Comparison of ENCODE assay signal across 11 cellular contexts in the genomic region with DNA sequence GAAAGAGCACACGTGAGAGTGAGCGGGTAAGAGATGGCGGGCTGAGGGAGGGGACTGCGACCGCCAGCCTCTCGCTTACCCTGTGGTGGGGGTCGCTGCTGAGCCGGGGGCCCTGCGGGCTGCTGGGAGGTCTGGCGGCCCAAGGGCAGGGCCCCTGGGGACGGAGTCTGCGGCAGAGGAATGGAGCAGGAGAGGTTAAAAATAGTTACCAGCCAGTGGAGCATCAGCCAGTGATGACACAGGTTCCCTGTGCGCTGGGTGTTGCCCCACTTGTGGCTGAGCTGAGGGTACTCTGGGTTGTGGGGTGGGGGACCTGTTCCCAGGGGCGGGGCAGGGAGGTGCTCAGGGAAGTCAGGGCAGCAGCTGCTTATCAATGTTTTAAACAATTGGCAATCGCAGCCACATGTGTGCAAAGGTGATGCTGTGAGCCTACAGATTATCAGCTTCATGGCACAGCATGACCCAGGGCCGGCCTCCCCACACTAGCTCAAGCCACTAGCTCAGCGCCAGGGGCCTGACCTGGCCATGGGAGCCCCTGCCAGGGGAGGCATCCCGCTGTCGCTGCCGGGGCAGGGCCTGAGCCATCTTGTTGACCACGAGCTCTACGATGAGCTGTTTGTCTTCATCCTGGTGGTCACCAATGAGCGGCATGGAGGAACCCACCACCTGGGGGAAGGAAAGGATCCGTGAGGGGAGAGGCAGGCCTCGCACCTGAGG. TPM values are rescaled to one million over a fixed set of nuclear protein-coding genes. Genes with fewer than 3 reads are reported as not detected.
DNase-seq lines count a peak whose midpoint lies in the region; ATAC-seq, FAIRE-seq and TF ChIP-seq lines count a peak whose summit lies in the region.
"Had no signal": no experiment of that assay in that cellular context is flagged by ENCODE, and none has a peak within 500 bp of the region (broad histone marks: within the 10 kb centered on the region; RNA-seq: fewer than 3 reads in every experiment).

No MANE protein-coding gene starts in this region.

- H3K4me1 ChIP-seq in HUES6 (ENCODE audit: control insufficient read depth, insufficient read depth, low read length) (peaks cover 28% of the 10 kb centered on the region), iPS-18a (ENCODE audit: control insufficient read depth, low read depth, low read length) (peaks cover 3% of the 10 kb centered on the region)

- DNase-seq in bronchial epithelial cell (ENCODE audit: low read depth) = no peak
- no peak for DNase-seq in urothelium cell line (ENCODE audit: low spot score)
- no peak for DNase-seq in SIG-M5 treated with dmso at 0.1 percent for 504 hours (lab: John Stamatoyannopoulos, UW; ENCODE audit: unreplicated experiment)
- DNase-seq in activated CD4-positive, CD25-positive, alpha-beta regulatory T cell treated with anti-CD3 and anti-CD28 coated beads, Interleukin-2, amount 50 U/mL, for 72 hours = no peak
- DNase-seq: hypothalamus, NCI-H2029 treated with DMSO at 0.1 percent for 48 hours had no signal

- H3K36me3 ChIP-seq in HUES6 (ENCODE audit: control insufficient read depth, insufficient read depth, low read length) (peaks cover 22% of the 10 kb centered on the region), bronchial epithelial cell (ENCODE audit: control insufficient read depth, insufficient read depth, low read length) (peaks cover 5% of the 10 kb centered on the region), iPS-18a (ENCODE audit: control insufficient read depth, low read depth, low read length) (peaks cover 2% of the 10 kb centered on the region)

- H3K4me3 ChIP-seq in HUES6 (ENCODE audit: low read depth, low read length) (peak overlapping the region; percentile 70), bronchial epithelial cell (ENCODE audit: low read depth, low read length) (peak overlapping the region; percentile 32), iPS-18a (ENCODE audit: low read length) (peak overlapping the region; percentile 51), skin epidermis (peak overlapping the region in 1 of 7 experiments; percentile 25)

- FAIRE-seq in bronchial epithelial cell (lab: Jason Lieb, UNC) = no peak
- FAIRE-seq in urothelium cell line (lab: Jason Lieb, UNC) = no peak

- H3K27ac ChIP-seq in HUES6 (ENCODE audit: low read depth, low read length) (peak overlapping the region; percentile 99; the same call in 1 of the 2 replicates), iPS-18a (ENCODE audit: low read length) (no peak overlapping the region), skin epidermis (peak overlapping the region in 11 of 21 experiments; percentile 6 to 87 (median 72))

- TF ChIP-seq CTCF in bronchial epithelial cell (IDR thresholded peaks at IDR 0.05; ENCODE audit: insufficient read depth, low read length, severe bottlenecking) = no peak

- H3K9me3 ChIP-seq in HUES6 (ENCODE audit: control insufficient read depth, insufficient read depth, low read depth, low read length) (peaks cover 16% of the 10 kb centered on the region; the same call in 1 of the 2 replicates), iPS-18a (ENCODE audit: control insufficient read depth, low read depth, low read length) (no peaks in the 10 kb centered on the region)

- no peaks in the 10 kb centered on the region for H3K27me3 ChIP-seq in HUES6 (ENCODE audit: control insufficient read depth, insufficient read depth, low read length)
- no peaks in the 10 kb centered on the region for H3K27me3 ChIP-seq in bronchial epithelial cell (ENCODE audit: control insufficient read depth, insufficient read depth, low read length)
- no peaks in the 10 kb centered on the region for H3K27me3 ChIP-seq in iPS-18a (ENCODE audit: control insufficient read depth, insufficient read depth, low read length)

- no peak for ATAC-seq in HG02938 (IDR thresholded peaks at IDR 0.05; ENCODE audit: unreplicated experiment)
- ATAC-seq: Panc1 had no signal

- H3K9ac ChIP-seq in HUES6 (ENCODE audit: low read length) (peak overlapping the region; percentile 94), iPS-18a (ENCODE audit: low read length) (peak overlapping the region; percentile 60)

RNA-seq across cellular contexts. Expression of gene TIMP1, which starts 7.5 kb away (rescaled TPM):
- 32.0 and 57.1 TPM in 2 replicates for total RNA-seq in bronchial epithelial cell

RNA-seq across cellular contexts. Expression of gene ARAF, which starts 13.8 kb away (rescaled TPM):
- total RNA-seq in bronchial epithelial cell = 9.2 and 10.6 TPM in 2 replicates

RNA-seq across cellular contexts. Expression of gene SYN1, which starts 44.9 kb away (rescaled TPM):
- total RNA-seq in bronchial epithelial cell = 0.26 TPM in 1 of 2 replicates, not detected in the other

RNA-seq across cellular contexts. Expression of gene CFP, which starts 55.0 kb away (rescaled TPM):
- total RNA-seq in bronchial epithelial cell = under 0.01 and 0.26 TPM in 2 replicates
